Comparison of ENCODE assay signal across 21 cellular contexts in the genomic region with DNA sequence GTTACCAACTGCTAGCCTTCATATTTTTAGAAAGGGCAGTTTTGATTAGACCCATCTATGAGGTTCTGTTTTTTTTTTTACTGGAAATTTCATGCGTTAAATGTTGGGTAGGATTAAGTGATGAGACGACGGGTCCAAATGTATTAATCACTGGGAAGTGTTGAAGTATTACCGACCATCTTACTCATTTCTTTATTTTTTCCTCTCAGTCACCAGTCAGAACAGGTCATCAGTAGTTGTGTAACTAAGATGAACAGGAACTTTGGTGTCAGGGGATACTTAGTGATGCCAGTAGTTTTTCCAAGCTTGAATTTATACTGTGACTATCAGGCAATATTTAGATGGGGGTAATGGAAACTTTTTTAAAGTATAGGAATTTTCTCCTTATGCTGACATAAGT. TPM values are rescaled to one million over a fixed set of nuclear protein-coding genes. Genes with fewer than 3 reads are reported as not detected.
DNase-seq lines count a peak whose midpoint lies in the region; ATAC-seq and TF ChIP-seq lines count a peak whose summit lies in the region.
"Had no signal": no experiment of that assay in that cellular context is flagged by ENCODE, and none has a peak within 500 bp of the region (broad histone marks: within the 10 kb centered on the region; RNA-seq: fewer than 3 reads in every experiment).

No MANE protein-coding gene starts in this region.

- H3K27me3 ChIP-seq in RWPE2 (ENCODE audit: insufficient read depth, poor library complexity, severe bottlenecking): no peaks in the 10 kb centered on the region
- H3K27me3 ChIP-seq: esophagus squamous epithelium, Peyer's patch had no signal

- peaks cover 7% of the 10 kb centered on the region for H3K4me1 Mint-ChIP-seq in stimulated activated naive CD8-positive, alpha-beta T cell treated with anti-CD3 and anti-CD28 coated beads, Interleukin-15, Interleukin-2, amounts not matched to agents 100 ng/mL and 50 ng/mL, for 24 hours (ENCODE audit: low read depth)
- H3K4me1 Mint-ChIP-seq in stimulated activated naive CD8-positive, alpha-beta T cell treated with anti-CD3 and anti-CD28 coated beads, Interleukin-15, amount 100 ng/mL, for 72 hours: no peaks in the 10 kb centered on the region

- no peak for TF ChIP-seq CTCF in RWPE2 (IDR thresholded peaks at IDR 0.05; ENCODE audit: poor library complexity, severe bottlenecking)
- no peak for TF ChIP-seq CTCF in fibroblast of the aortic adventitia (IDR thresholded peaks at IDR 0.05; ENCODE audit: insufficient read depth, low read length)

- peaks cover 3% of the 10 kb centered on the region for H3K9me3 ChIP-seq in RWPE2 (ENCODE audit: severe bottlenecking)
- H3K9me3 ChIP-seq: esophagus squamous epithelium, Peyer's patch had no signal

- peak overlapping the region; percentile 21 for H3K27ac Mint-ChIP-seq in stimulated activated naive CD8-positive, alpha-beta T cell treated with anti-CD3 and anti-CD28 coated beads, Interleukin-15, Interleukin-2, amounts not matched to agents 100 ng/mL and 50 ng/mL, for 24 hours
- no peak overlapping the region for H3K27ac Mint-ChIP-seq in stimulated activated naive CD8-positive, alpha-beta T cell treated with anti-CD3 and anti-CD28 coated beads, Interleukin-15, amount 100 ng/mL, for 72 hours
- H3K27ac Mint-ChIP-seq: activated naive CD4-positive, alpha-beta T cell treated with anti-CD3 and anti-CD28 coated beads for 36 hours; activated T-cell treated with anti-CD3 and anti-CD28 coated beads, Interleukin-2, amount 50 U/mL, for 24 hours had no signal

- ATAC-seq in stimulated activated naive CD8-positive, alpha-beta T cell treated with anti-CD3 and anti-CD28 coated beads, Interleukin-15, amount 100 ng/mL, for 72 hours: no peak
- ATAC-seq in RWPE2 (ENCODE audit: low read depth) (peak; percentile 86), HG02588 (IDR thresholded peaks at IDR 0.05; ENCODE audit: unreplicated experiment) (no peak)
- ATAC-seq: SK-N-SH treated with all-trans-retinoic acid at 6 μM for 48 hours had no signal

- H3K27ac ChIP-seq in RWPE2 (ENCODE audit: poor library complexity, severe bottlenecking): peak overlapping the region; percentile 22
- H3K27ac ChIP-seq: C4-2B, esophagus squamous epithelium, Peyer's patch had no signal

- peaks cover 72% of the 10 kb centered on the region for H3K36me3 Mint-ChIP-seq in stimulated activated naive CD8-positive, alpha-beta T cell treated with anti-CD3 and anti-CD28 coated beads, Interleukin-15, Interleukin-2, amounts not matched to agents 100 ng/mL and 50 ng/mL, for 24 hours (ENCODE audit: low read depth)

- H3K4me3 ChIP-seq in RWPE2 (ENCODE audit: severe bottlenecking) (no peak overlapping the region), fibroblast of the aortic adventitia (ENCODE audit: low read depth, low read length) (no peak overlapping the region)
- H3K4me3 ChIP-seq: esophagus squamous epithelium, K562, Peyer's patch had no signal

- peaks cover 14% of the 10 kb centered on the region for H3K4me1 ChIP-seq in RWPE2 (ENCODE audit: insufficient read depth, poor library complexity, severe bottlenecking)
- H3K4me1 ChIP-seq: esophagus squamous epithelium, Peyer's patch had no signal

- no peak overlapping the region for H3K4me3 Mint-ChIP-seq in stimulated activated naive CD8-positive, alpha-beta T cell treated with anti-CD3 and anti-CD28 coated beads, Interleukin-15, Interleukin-2, amounts not matched to agents 100 ng/mL and 50 ng/mL, for 24 hours
- no peak overlapping the region for H3K4me3 Mint-ChIP-seq in stimulated activated naive CD8-positive, alpha-beta T cell treated with anti-CD3 and anti-CD28 coated beads, Interleukin-15, amount 100 ng/mL, for 72 hours
- H3K4me3 Mint-ChIP-seq: activated naive CD4-positive, alpha-beta T cell treated with anti-CD3 and anti-CD28 coated beads for 36 hours; activated T-cell treated with anti-CD3 and anti-CD28 coated beads, Interleukin-2, amount 50 U/mL, for 24 hours had no signal

- no peak for DNase-seq in stimulated activated naive CD8-positive, alpha-beta T cell treated with anti-CD3 and anti-CD28 coated beads, Interleukin-15, amount 100 ng/mL, for 72 hours
- DNase-seq in RWPE2 (ENCODE audit: low spot score): no peak
- DNase-seq in fibroblast of the aortic adventitia (ENCODE audit: low read depth): peak; percentile 13
- no peak for DNase-seq in NCI-H69 (lab: John Stamatoyannopoulos, UW)
- no peak for DNase-seq in NOMO-1 (lab: John Stamatoyannopoulos, UW; ENCODE audit: unreplicated experiment in 2 of 2)
- DNase-seq in activated CD4-positive, alpha-beta T cell treated with anti-CD3 and anti-CD28 coated beads, Interleukin-2, amount 50 U/mL, for 1 hour: no peak
- DNase-seq: activated CD4-positive, CD25-positive, alpha-beta regulatory T cell; activated naive CD4-positive, alpha-beta T cell treated with anti-CD3 and anti-CD28 coated beads for 36 hours; activated T-cell treated with anti-CD3 and anti-CD28 coated beads, Interleukin-2, amount 50 U/mL, for 24 hours; anterior cingulate cortex; effector CD4-positive, alpha-beta T cell; esophagus squamous epithelium; islet precursor cell; NCI-H187; Peyer's patch; stimulated activated CD4-positive, alpha-beta T cell treated with anti-CD3 and anti-CD28 coated beads, Interleukin-12 subunit alpha, Interleukin-12 subunit beta, amount 100 ng/mL, for 4 hours had no signal

- H3K36me3 ChIP-seq in RWPE2 (ENCODE audit: low read depth): peaks cover 36% of the 10 kb centered on the region

- H3K9me3 Mint-ChIP-seq in stimulated activated naive CD8-positive, alpha-beta T cell treated with anti-CD3 and anti-CD28 coated beads, Interleukin-15, Interleukin-2, amounts not matched to agents 100 ng/mL and 50 ng/mL, for 24 hours: no peaks in the 10 kb centered on the region
- no peaks in the 10 kb centered on the region for H3K9me3 Mint-ChIP-seq in stimulated activated naive CD8-positive, alpha-beta T cell treated with anti-CD3 and anti-CD28 coated beads, Interleukin-15, amount 100 ng/mL, for 72 hours
- H3K9me3 Mint-ChIP-seq: activated naive CD4-positive, alpha-beta T cell treated with anti-CD3 and anti-CD28 coated beads for 36 hours; activated T-cell treated with anti-CD3 and anti-CD28 coated beads, Interleukin-2, amount 50 U/mL, for 24 hours had no signal

- H3K27me3 Mint-ChIP-seq in stimulated activated naive CD8-positive, alpha-beta T cell treated with anti-CD3 and anti-CD28 coated beads, Interleukin-15, Interleukin-2, amounts not matched to agents 100 ng/mL and 50 ng/mL, for 24 hours: no peaks in the 10 kb centered on the region
- H3K27me3 Mint-ChIP-seq in stimulated activated naive CD8-positive, alpha-beta T cell treated with anti-CD3 and anti-CD28 coated beads, Interleukin-15, amount 100 ng/mL, for 72 hours: no peaks in the 10 kb centered on the region
- H3K27me3 Mint-ChIP-seq: activated T-cell treated with anti-CD3 and anti-CD28 coated beads, Interleukin-2, amount 50 U/mL, for 24 hours had no signal

RNA-seq across cellular contexts. Expression of a gene that starts 14.2 kb away (rescaled TPM):
- 24.9 and 43.7 TPM in 2 replicates for total RNA-seq in fibroblast of the aortic adventitia (ENCODE audit: low replicate concordance)
